In genomic region chr19:44025217-44025936, GRCh38 we compare ENCODE assay signal across 8 cellular contexts.
DNase-seq lines count a peak whose midpoint lies in the region; ATAC-seq and TF ChIP-seq lines count a peak whose summit lies in the region.

TSS of gene ZNF222 (plus strand) at chr19:44025379. CDS start at chr19:44025437, 58 bp downstream.

- peak within 1 kb of the TSS; percentile 98 for H3K27ac Mint-ChIP-seq in nephron progenitor cell

- H3K27me3 Mint-ChIP-seq in nephron progenitor cell (ENCODE audit: low read depth, poor library complexity): peaks cover 19% of the 10 kb centered on the region

- H3K36me3 Mint-ChIP-seq in nephron progenitor cell (ENCODE audit: low read depth): peaks cover 59% of the 10 kb centered on the region

- H3K4me1 Mint-ChIP-seq in nephron progenitor cell: peaks cover 18% of the 10 kb centered on the region

- DNase-seq in D341Med (ENCODE audit: low spot score) (peak; percentile 86), KBM-7 (peak; percentile 90), RWPE1 (ENCODE audit: low spot score) (peak; percentile 71), fibroblast of the conjunctiva (ENCODE audit: low read depth) (peak; percentile 76), nephron progenitor cell (peak; percentile 66)
- peak; percentile 70 for DNase-seq in activated T-helper 9 cell treated with anti-CD3 and anti-CD28 coated beads, Interleukin-2, amount 50 U/mL, for 16 hours (ENCODE audit: low read depth)
- peak; percentile 79 for DNase-seq in stimulated activated naive CD8-positive, alpha-beta T cell treated with anti-CD3 and anti-CD28 coated beads, Interleukin-15, Interleukin-2, amounts not matched to agents 100 U/mL and 50 U/mL, for 24 hours

- CTCF ChIA-PET in RWPE1 (lab: Yijun Ruan, JAX): no interaction called here

- H3K4me3 Mint-ChIP-seq in nephron progenitor cell: peak within 1 kb of the TSS; percentile 99

- peaks cover 73% of the 10 kb centered on the region for H3K9me3 Mint-ChIP-seq in nephron progenitor cell

- POLR2A ChIA-PET in RWPE1 (lab: Yijun Ruan, JAX; ENCODE audit: low non-redundant PET): no interaction called here

- TF ChIP-seq CTCF in RWPE1 (conservative IDR thresholded peaks at IDR 0.05; ENCODE audit: low read depth) (no peak), nephron progenitor cell (IDR thresholded peaks at IDR 0.05) (no peak)

- peak; percentile 96 for ATAC-seq in GM21447 (IDR thresholded peaks at IDR 0.05; ENCODE audit: unreplicated experiment)
- ATAC-seq in stimulated activated naive CD8-positive, alpha-beta T cell treated with anti-CD3 and anti-CD28 coated beads, Interleukin-15, Interleukin-2, amounts not matched to agents 100 U/mL and 50 U/mL, for 24 hours: peak; percentile 99

- in situ Hi-C loops in KBM-7 (cut with MboI; ENCODE audit: low pct_unique_long_range_greater_than_20kb, low sequenced_read_pairs): no loop called here

- peak within 1 kb of the TSS; percentile 57 for H3K27ac ChIP-seq in RWPE1

Comparison
In these comparisons a context has a peak if more than half of its experiments do, and no peak if none do; other contexts are left out.
1. Peak in every context shown above with its lines: DNase-seq, ATAC-seq and H3K27ac ChIP-seq.